Comparison of ENCODE assay signal across 13 cellular contexts in genomic region chr10:125024496-125025234, GRCh38.
A peak's percentile ranks its signal among the peaks of the same experiment; 100 is the strongest.
DNase-seq lines count a peak whose midpoint lies in the region; ATAC-seq, FAIRE-seq and TF ChIP-seq lines count a peak whose summit lies in the region.
"Had no signal": no experiment of that assay in that cellular context is flagged by ENCODE, and none has a peak within 500 bp of the region (broad histone marks: within the 10 kb centered on the region; RNA-seq: fewer than 3 reads in every experiment).

No MANE protein-coding gene starts in this region.

- no peak for TF ChIP-seq POLR2A in testis (IDR thresholded peaks at IDR 0.05)
- no peak for TF ChIP-seq POLR2A in erythroblast (IDR thresholded peaks at IDR 0.05; ENCODE audit: low read length)

- peak; percentile 34 for DNase-seq in NCI-H345 (lab: John Stamatoyannopoulos, UW)
- no peak for DNase-seq in NCI-H345 treated with DMSO at 0.1 percent for 48 hours (lab: John Stamatoyannopoulos, UW; ENCODE audit: unreplicated experiment)
- no peak for DNase-seq in SJCRH30
- no peak for DNase-seq in testis
- no peak for DNase-seq in erythroblast (lab: John Stamatoyannopoulos, UW)
- no peak for DNase-seq in AG20443 (ENCODE audit: low spot score)
- DNase-seq: activated CD4-positive, alpha-beta T cell treated with anti-CD3 and anti-CD28 coated beads for 36 hours; stimulated activated CD4-positive, alpha-beta T cell treated with anti-CD3 and anti-CD28 coated beads, Interleukin-1b, Interleukin-23, amount 100 ng/mL, for 48 hours had no signal

- ATAC-seq in GM21423 (IDR thresholded peaks at IDR 0.05; ENCODE audit: unreplicated experiment), result no peak
- ATAC-seq: activated CD4-positive, alpha-beta T cell treated with anti-CD3 and anti-CD28 coated beads for 36 hours; K562 had no signal

- H3K4me3 ChIP-seq in SJCRH30, result peak overlapping the region; percentile 43; the same call in 1 of the 2 replicates
- H3K4me3 ChIP-seq in testis, result no peak overlapping the region
- H3K4me3 ChIP-seq: K562, Peyer's patch had no signal

- FAIRE-seq in islet of Langerhans (lab: Jason Lieb, UNC), result peak; percentile 85
- FAIRE-seq: K562, urothelium cell line had no signal

- H3K27ac ChIP-seq in SJCRH30 (no peak overlapping the region; the same call in 1 of the 2 replicates), testis (peak overlapping the region; percentile 19 to 21)

- WGBS in testis, 2 donors, result 54 to 65% methylated on average over 16 of the region's 16 CpGs

- H3K9me3 ChIP-seq in SJCRH30 (replicated peaks) (no peaks in the 10 kb centered on the region), testis (no peaks in the 10 kb centered on the region)
- H3K9me3 ChIP-seq: Peyer's patch had no signal

- H3K27me3 ChIP-seq in SJCRH30, result no peaks in the 10 kb centered on the region
- H3K27me3 ChIP-seq in testis, result no peaks in the 10 kb centered on the region
- H3K27me3 ChIP-seq: Peyer's patch had no signal

- no peak for TF ChIP-seq CTCF in testis (IDR thresholded peaks at IDR 0.05)

- intact Hi-C loops in testis (cut with DNase I; ENCODE audit: low total_unique reads), result no loop called here

- H3K4me1 ChIP-seq in SJCRH30 (peaks cover 43% of the 10 kb centered on the region), testis (peaks cover 37% of the 10 kb centered on the region)

- H3K36me3 ChIP-seq in SJCRH30 (peaks cover 3% of the 10 kb centered on the region), testis (ENCODE audit: low read depth, missing control alignments) (no peaks in the 10 kb centered on the region)
